In genomic region chr3:48428863-48429415, GRCh38 we compare ENCODE assay signal across 8 cellular contexts.
DNase-seq lines count a peak whose midpoint lies in the region; ATAC-seq, FAIRE-seq and TF ChIP-seq lines count a peak whose summit lies in the region.

No MANE protein-coding gene starts in this region.

- DNase-seq in GM12864 (ENCODE audit: low read depth): no peak
- DNase-seq in HTR-8/SVneo (ENCODE audit: insufficient read length, low spot score): peak; percentile 34
- DNase-seq in iPS DF 6.9 (ENCODE audit: low read depth, low spot score): no peak
- no peak for DNase-seq in retinal pigment epithelial cell (ENCODE audit: low read depth)
- DNase-seq in activated gamma-delta T cell (lab: John Stamatoyannopoulos, UW): no peak
- DNase-seq in stimulated activated CD8-positive, alpha-beta memory T cell treated with anti-CD3 and anti-CD28 coated beads, Interleukin-4, amount 100 ng/mL, for 48 hours: no peak

- no peak for FAIRE-seq in HTR-8/SVneo (lab: Jason Lieb, UNC)

- H3K27me3 ChIP-seq in iPS DF 6.9 (ENCODE audit: control insufficient read depth, insufficient read depth, low read length): no peaks in the 10 kb centered on the region

- peaks cover 14% of the 10 kb centered on the region for H3K4me1 ChIP-seq in iPS DF 6.9 (ENCODE audit: control insufficient read depth, insufficient read depth, low read length)

- WGBS in iPS DF 6.9 (ENCODE audit: insufficient coverage, insufficient read length): no CpG with 5 or more reads among the region's 65 CpGs

- no peaks in the 10 kb centered on the region for H3K9me3 ChIP-seq in iPS DF 6.9 (ENCODE audit: control insufficient read depth, insufficient read depth, low read length)

- H3K4me3 ChIP-seq in GM12864 (ENCODE audit: low read depth, low read length) (peak overlapping the region; percentile 65), iPS DF 6.9 (ENCODE audit: low read length) (peak overlapping the region; percentile 74; the same call in 1 of the 2 replicates), retinal pigment epithelial cell (ENCODE audit: low read length) (peak overlapping the region; percentile 69)

- TF ChIP-seq CTCF in GM12864 (IDR thresholded peaks at IDR 0.05; ENCODE audit: low read depth, low read length, missing control alignments) (no peak), retinal pigment epithelial cell (conservative IDR thresholded peaks at IDR 0.05; ENCODE audit: low read depth, low read length) (no peak)

- no peak for ATAC-seq in GM18868 (IDR thresholded peaks at IDR 0.05; ENCODE audit: unreplicated experiment)

- H3K36me3 ChIP-seq in iPS DF 6.9 (ENCODE audit: control insufficient read depth, insufficient read depth, low read length): peaks cover 18% of the 10 kb centered on the region

- H3K27ac ChIP-seq in angular gyrus (ENCODE audit: low read depth, low read length) (peak overlapping the region; percentile 95), iPS DF 6.9 (ENCODE audit: low read length) (no peak overlapping the region)
